Comparison of ENCODE assay signal across 8 cellular contexts in the genomic region with DNA sequence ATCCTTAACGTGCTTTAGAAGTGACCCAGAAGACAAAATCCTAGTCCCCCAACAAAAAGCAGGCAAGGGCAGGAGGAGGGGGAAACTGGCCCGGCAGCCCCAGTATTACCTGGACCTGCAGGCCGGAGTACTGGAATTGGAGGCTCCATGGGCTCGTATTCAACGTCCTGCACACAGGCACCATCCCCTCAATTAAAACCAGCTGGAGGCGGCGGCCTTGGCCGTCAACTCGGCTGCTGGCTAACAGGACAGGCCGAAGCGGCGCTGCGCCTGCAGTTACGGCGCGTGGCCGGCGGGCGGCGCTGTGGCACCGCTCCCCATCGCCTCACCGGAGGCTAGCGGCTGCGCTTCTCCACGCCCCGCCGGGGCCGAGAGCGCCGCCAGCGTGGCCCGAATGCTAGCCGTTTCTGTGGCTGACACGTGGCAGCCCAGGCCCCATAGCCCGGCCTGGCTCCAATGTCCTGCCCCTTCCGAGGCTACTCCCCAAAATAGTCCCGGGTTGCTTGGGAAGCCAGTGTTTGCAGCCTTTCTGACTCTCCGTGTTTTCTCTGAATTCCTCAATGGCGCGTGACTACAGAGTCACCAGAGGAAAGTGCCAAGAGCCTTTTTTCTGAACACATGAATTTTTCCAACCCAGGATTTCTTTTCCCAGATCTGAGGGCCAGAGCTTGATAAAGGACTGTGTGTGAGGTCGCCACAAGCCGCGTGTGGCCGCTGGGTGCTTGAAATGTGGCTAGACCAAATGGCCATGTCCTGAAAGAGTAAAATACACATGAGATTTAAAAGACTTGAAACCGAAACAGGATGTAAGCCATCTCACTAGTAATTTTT.
A peak's percentile ranks its signal among the peaks of the same experiment; 100 is the strongest.
DNase-seq lines count a peak whose midpoint lies in the region; ATAC-seq and TF ChIP-seq lines count a peak whose summit lies in the region.

No MANE protein-coding gene starts in this region.

- H3K4me1 ChIP-seq in OCI-LY1 (ENCODE audit: insufficient read depth, low read length, severe bottlenecking) (peaks cover 13% of the 10 kb centered on the region), mucosa of stomach (ENCODE audit: control insufficient read depth, insufficient read depth, low read length) (peaks cover 4% of the 10 kb centered on the region)

- H3K4me1 Mint-ChIP-seq in Calu3 (ENCODE audit: low read depth, unreplicated experiment), result no peaks in the 10 kb centered on the region

- H3K9me3 ChIP-seq in OCI-LY1 (ENCODE audit: low read length) (no peaks in the 10 kb centered on the region), mucosa of stomach (ENCODE audit: control insufficient read depth, low read length) (no peaks in the 10 kb centered on the region)

- peak; percentile 90 for ATAC-seq in GM21360 (IDR thresholded peaks at IDR 0.05; ENCODE audit: unreplicated experiment)

- no peaks in the 10 kb centered on the region for H3K9me2 ChIP-seq in OCI-LY1 (ENCODE audit: low read depth, low read length)

- DNase-seq in Calu3 (peak; percentile 95), HT-29 (ENCODE audit: low spot score) (peak; percentile 97), activated T-cell treated with anti-CD3 and anti-CD28 coated beads for 4 hours (peak; percentile 62), epithelial cell of proximal tubule (ENCODE audit: low read depth) (peak; percentile 55)
- DNase-seq in stimulated activated CD8-positive, alpha-beta memory T cell treated with anti-CD3 and anti-CD28 coated beads, Interleukin-4, amount 100 ng/mL, for 48 hours, result peak; percentile 86

- no peak overlapping the region for H3K27ac ChIP-seq in OCI-LY1 (ENCODE audit: low read depth, low read length, poor library complexity, severe bottlenecking)

- H4K20me1 ChIP-seq in OCI-LY1 (ENCODE audit: insufficient read depth, low read length), result no peaks in the 10 kb centered on the region

- H3K27me3 Mint-ChIP-seq in Calu3 (ENCODE audit: unreplicated experiment), result peaks cover 12% of the 10 kb centered on the region

- TF ChIP-seq CTCF in Calu3 (IDR thresholded peaks at IDR 0.05; ENCODE audit: unreplicated experiment), result peak; percentile 99
- TF ChIP-seq CTCF in OCI-LY1 (IDR thresholded peaks at IDR 0.05; ENCODE audit: low read length), result peak; percentile 96
- TF ChIP-seq CTCF in epithelial cell of proximal tubule (conservative IDR thresholded peaks at IDR 0.05; ENCODE audit: low read depth, low read length), result peak; percentile 89

- peaks cover 5% of the 10 kb centered on the region for H3K36me3 Mint-ChIP-seq in Calu3 (ENCODE audit: insufficient read depth, unreplicated experiment)

- CTCF ChIA-PET in Calu3 (lab: Charles Lee), result interaction anchor here (0.6 to 2.5 kb wide), 5 partner anchors 64 to 899 kb away, joined by 3 to 30 read pairs (median 4); a partner anchor contains a TSS

- peaks cover 2% of the 10 kb centered on the region for H3K9me3 Mint-ChIP-seq in Calu3 (ENCODE audit: low read depth, unreplicated experiment)

- peak overlapping the region; percentile 60 for H3K4me3 Mint-ChIP-seq in Calu3 (ENCODE audit: low read depth, unreplicated experiment)

- intact Hi-C loops in Calu3 (cut with micrococcal nuclease; ENCODE audit: unreplicated experiment), result loop anchor here (1.0 to 10.0 kb wide), 2 partner anchors 169 to 249 kb away; a partner anchor contains a TSS

- no peaks in the 10 kb centered on the region for H3K79me2 ChIP-seq in OCI-LY1 (ENCODE audit: insufficient read depth, low read length)

- H3K36me3 ChIP-seq in OCI-LY1 (ENCODE audit: insufficient read depth, low read length) (no peaks in the 10 kb centered on the region), mucosa of stomach (ENCODE audit: control insufficient read depth, insufficient read depth, low read length) (no peaks in the 10 kb centered on the region)

- H3K27me3 ChIP-seq in OCI-LY1 (ENCODE audit: insufficient read depth, low read length), result no peaks in the 10 kb centered on the region; the same call in 1 of the 2 replicates
- H3K27me3 ChIP-seq in mucosa of stomach (ENCODE audit: control insufficient read depth, insufficient read depth, low read length), result no peaks in the 10 kb centered on the region

- BruUV-seq in Calu3 (replicated peaks; lab: Mats Ljungman, UMichigan), result no TSS peak

- H3K9ac ChIP-seq in OCI-LY1 (ENCODE audit: low read length) (peak overlapping the region; percentile 73), mucosa of stomach (ENCODE audit: low read length) (peak overlapping the region; percentile 71)

- peak overlapping the region; percentile 96 for H3K4me2 ChIP-seq in OCI-LY1 (ENCODE audit: low read length)

- no peaks in the 10 kb centered on the region for H3F3A ChIP-seq in OCI-LY1 (ENCODE audit: insufficient read depth, low read length)

- peak overlapping the region; percentile 89 for H3K27ac Mint-ChIP-seq in Calu3 (ENCODE audit: unreplicated experiment)

- H2AFZ ChIP-seq in OCI-LY1 (ENCODE audit: low read length), result peak overlapping the region; percentile 99

- H3K4me3 ChIP-seq in OCI-LY1 (ENCODE audit: low read depth, low read length, poor library complexity, severe bottlenecking) (peak overlapping the region; percentile 59), epithelial cell of proximal tubule (ENCODE audit: low read depth, low read length) (peak overlapping the region; percentile 62), mucosa of stomach (ENCODE audit: low read length) (peak overlapping the region; percentile 56)
